13 cellular contexts compared by ENCODE assay signal in the genomic region with DNA sequence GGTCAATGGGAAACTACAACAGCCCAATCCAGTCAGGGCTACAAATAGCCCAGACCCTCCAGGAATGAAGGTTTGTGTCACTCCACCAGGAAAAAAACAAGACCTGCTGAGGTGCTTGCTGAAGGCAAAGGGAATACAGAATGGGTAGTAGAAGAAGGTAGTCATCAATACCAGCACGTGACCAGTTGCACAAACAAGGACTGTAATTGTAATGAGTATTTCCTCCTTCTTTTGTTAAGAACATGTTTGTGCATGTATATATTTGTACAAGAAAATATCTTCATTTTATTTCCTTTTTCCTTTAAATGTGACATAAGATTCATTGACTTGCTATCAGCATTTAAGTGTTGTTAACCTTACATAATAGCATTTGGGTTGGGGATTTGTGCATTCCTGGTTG.
A peak's percentile ranks its signal among the peaks of the same experiment; 100 is the strongest.
DNase-seq lines count a peak whose midpoint lies in the region; TF ChIP-seq lines count a peak whose summit lies in the region.
"Had no signal": no experiment of that assay in that cellular context is flagged by ENCODE, and none has a peak within 500 bp of the region (broad histone marks: within the 10 kb centered on the region; RNA-seq: fewer than 3 reads in every experiment).

No MANE protein-coding gene starts in this region.

- H3K27ac Mint-ChIP-seq in MCF 10A (ENCODE audit: low read depth, unreplicated experiment), result no peak overlapping the region
- H3K27ac Mint-ChIP-seq: CD4-positive, alpha-beta T cell had no signal

- peaks cover 13% of the 10 kb centered on the region for H3K9me3 Mint-ChIP-seq in MCF 10A (ENCODE audit: unreplicated experiment)

- H3K27me3 ChIP-seq in breast epithelium, result no peaks in the 10 kb centered on the region
- H3K27me3 ChIP-seq: BLaER1 treated with 17β-estradiol and CSF1 and Interleukin-3, amounts not matched to agents 10 nM and 100 nM had no signal

- H3K4me3 ChIP-seq in breast epithelium, result no peak overlapping the region
- H3K4me3 ChIP-seq: BLaER1 treated with 17β-estradiol and CSF1 and Interleukin-3, amounts not matched to agents 10 nM and 100 nM; GM12878; GM23248; K562 had no signal

- POLR2A ChIA-PET in MCF 10A (lab: Yijun Ruan, JAX), result no interaction called here

- no peaks in the 10 kb centered on the region for H3K36me3 ChIP-seq in breast epithelium
- H3K36me3 ChIP-seq: BLaER1 treated with 17β-estradiol and CSF1 and Interleukin-3, amounts not matched to agents 10 nM and 100 nM had no signal

- no peak for TF ChIP-seq CTCF in MCF 10A (IDR thresholded peaks at IDR 0.05; ENCODE audit: unreplicated experiment)
- no peak for TF ChIP-seq CTCF in breast epithelium (IDR thresholded peaks at IDR 0.05)
- TF ChIP-seq CTCF in GM10266 (IDR thresholded peaks at IDR 0.05; ENCODE audit: control insufficient read depth, insufficient read depth, low read depth, missing control alignments), result no peak

- no peaks in the 10 kb centered on the region for H3K27me3 Mint-ChIP-seq in MCF 10A (ENCODE audit: insufficient read depth, unreplicated experiment)
- H3K27me3 Mint-ChIP-seq: CD4-positive, alpha-beta T cell had no signal

- H3K27ac ChIP-seq in breast epithelium, result no peak overlapping the region
- peak overlapping the region; percentile 26 for H3K27ac ChIP-seq in epithelial cell of prostate
- H3K27ac ChIP-seq: 22Rv1; BLaER1 treated with 17β-estradiol and CSF1 and Interleukin-3, amounts not matched to agents 10 nM and 100 nM; GM23248 had no signal

- H3K4me3 Mint-ChIP-seq in MCF 10A (ENCODE audit: unreplicated experiment), result no peak overlapping the region
- H3K4me3 Mint-ChIP-seq: CD4-positive, alpha-beta T cell had no signal

- no peaks in the 10 kb centered on the region for H3K9me3 ChIP-seq in breast epithelium

- H3K36me3 Mint-ChIP-seq in MCF 10A (ENCODE audit: insufficient read depth, unreplicated experiment), result no peaks in the 10 kb centered on the region

- no peaks in the 10 kb centered on the region for H3K4me1 ChIP-seq in breast epithelium

- no TSS peak for BruUV-seq in MCF 10A (replicated peaks; lab: Mats Ljungman, UMichigan)

- TF ChIP-seq POLR2A in breast epithelium (IDR thresholded peaks at IDR 0.05), result no peak

- intact Hi-C loops in MCF 10A (cut with micrococcal nuclease), result no loop called here
- intact Hi-C loops in breast epithelium (cut with DNase I; ENCODE audit: low total_unique reads), result no loop called here

- no peaks in the 10 kb centered on the region for H3K4me1 Mint-ChIP-seq in MCF 10A (ENCODE audit: insufficient read depth, unreplicated experiment)

- DNase-seq in DMS153 (lab: John Stamatoyannopoulos, UW) (peak; percentile 61), DMS153 treated with DMSO at 0.1 percent for 48 hours (lab: John Stamatoyannopoulos, UW; ENCODE audit: unreplicated experiment) (no peak), MCF 10A (ENCODE audit: unreplicated experiment) (peak; percentile 2), breast epithelium (ENCODE audit: low spot score in 2 of 2) (no peak), epithelial cell of prostate (ENCODE audit: low read depth, low spot score) (peak; percentile 46), GM10266 (ENCODE audit: extremely low spot score) (no peak), 8988T (no peak)
- DNase-seq: CD4-positive, alpha-beta T cell; GM23248 had no signal

- CTCF ChIA-PET in MCF 10A (lab: Yijun Ruan, JAX), result interaction anchor here (0.8 kb wide), 1 partner anchor 15 kb away, joined by 3 read pairs; no protein-coding TSS in a partner anchor

Comparison
In these comparisons a context has a peak if more than half of its experiments do, and no peak if none do; other contexts are left out.
1. DNase-seq: peak in DMS153 (single experiment), MCF 10A (single experiment) and epithelial cell of prostate (single experiment); none in DMS153 treated with DMSO at 0.1 percent for 48 hours (single experiment), breast epithelium (0 of 2), GM10266 (single experiment) and 8988T (single experiment).